Comparison of ENCODE assay signal across 8 cellular contexts in the genomic region with DNA sequence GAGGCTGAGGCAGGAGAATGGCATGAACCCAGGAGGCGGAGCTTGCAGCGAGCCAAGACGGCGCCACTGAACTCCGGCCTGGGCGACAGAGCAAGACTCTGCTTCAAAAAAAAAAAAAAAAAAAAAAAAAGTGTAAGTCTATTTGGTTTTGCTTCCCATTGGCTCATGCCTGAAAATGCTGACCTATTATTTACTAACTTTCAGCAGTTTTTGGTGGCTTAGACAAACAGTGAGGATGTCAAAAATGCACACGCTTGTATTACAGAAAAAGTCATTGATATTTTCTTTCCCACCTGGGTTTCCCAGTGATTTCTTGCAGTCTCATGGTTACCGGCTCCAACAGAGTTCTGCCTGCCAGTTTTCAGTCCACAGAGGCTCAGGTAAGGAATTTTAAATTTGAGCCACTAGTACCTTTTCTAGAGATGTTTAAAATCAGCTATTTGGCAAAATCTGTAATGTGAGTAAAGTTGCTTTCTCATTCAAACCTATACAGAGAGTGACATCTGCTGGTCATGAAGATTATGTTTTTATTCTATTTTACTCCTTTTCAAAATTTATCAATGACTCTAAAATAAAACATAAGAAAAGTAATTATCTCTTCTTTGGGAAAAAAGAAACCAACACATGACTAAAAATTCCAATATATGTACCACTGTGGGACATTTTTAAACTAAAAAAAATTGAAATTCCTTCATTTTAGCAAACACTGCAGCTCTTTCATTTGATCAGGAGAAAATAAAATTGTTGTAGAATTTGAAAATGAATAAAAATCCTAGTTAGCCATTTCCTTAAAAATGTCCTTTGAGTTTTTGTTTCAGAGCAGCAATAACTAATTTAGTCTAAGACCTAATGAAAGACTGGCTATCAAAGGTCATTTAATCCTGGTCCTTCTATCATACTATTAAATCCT. TPM values are rescaled to one million over a fixed set of nuclear protein-coding genes. Genes with fewer than 3 reads are reported as not detected.
A peak's percentile ranks its signal among the peaks of the same experiment; 100 is the strongest.
DNase-seq lines count a peak whose midpoint lies in the region; ATAC-seq and TF ChIP-seq lines count a peak whose summit lies in the region.

No MANE protein-coding gene starts in this region.

- H3K9me3 ChIP-seq in Panc1 (ENCODE audit: control insufficient read depth, insufficient read depth, low read depth, low read length) (no peaks in the 10 kb centered on the region), tibial nerve (peaks cover 0 to 28% (median 7%) of the 10 kb centered on the region in 4 donors)
- no peaks in the 10 kb centered on the region for H3K9me3 ChIP-seq in effector memory CD4-positive, alpha-beta T cell (ENCODE audit: control insufficient read depth, low read length)

- CTCF ChIA-PET in Panc1 (lab: Charles Lee): interaction anchor here (0.6 to 1.4 kb wide), 6 partner anchors 9 to 369 kb away, joined by 3 to 25 read pairs (median 11); a partner anchor contains a TSS

- in situ Hi-C loops in Panc1 (cut with HindIII; ENCODE audit: low pct_unique_long_range_greater_than_20kb, low sequenced_read_pairs): no loop called here

- H3K27ac ChIP-seq in Panc1 (ENCODE audit: low read length) (no peak overlapping the region), tibial nerve (no peak overlapping the region)
- H3K27ac ChIP-seq in effector memory CD4-positive, alpha-beta T cell (ENCODE audit: insufficient read depth, low read length, poor library complexity, severe bottlenecking): no peak overlapping the region

- ATAC-seq in Panc1 (no peak), GM21381 (IDR thresholded peaks at IDR 0.05; ENCODE audit: unreplicated experiment) (no peak), GM19023 (IDR thresholded peaks at IDR 0.05; ENCODE audit: unreplicated experiment) (no peak)

- DNase-seq in SKM-1 treated with dmso at 0.1 percent for 144 hours (lab: John Stamatoyannopoulos, UW; ENCODE audit: unreplicated experiment) (peak; percentile 49), SKM-1 (lab: John Stamatoyannopoulos, UW; ENCODE audit: unreplicated experiment) (no peak), Panc1 (ENCODE audit: low read depth, low spot score) (no peak), fibroblast of peridontal ligament (ENCODE audit: extremely low read depth) (peak; percentile 65), tibial nerve (ENCODE audit: low spot score in 2 of 2) (no peak)
- no peak for DNase-seq in effector memory CD4-positive, alpha-beta T cell

- no peak overlapping the region for H3K4me3 ChIP-seq in Panc1 (ENCODE audit: low read depth in 2 of 2, low read length in 2 of 2)
- H3K4me3 ChIP-seq in tibial nerve: no peak overlapping the region
- H3K4me3 ChIP-seq in effector memory CD4-positive, alpha-beta T cell (ENCODE audit: insufficient read depth, low read depth, low read length, poor library complexity, severe bottlenecking): no peak overlapping the region

- POLR2A ChIA-PET in Panc1 (lab: Charles Lee): interaction anchor here (0.7 kb wide), 1 partner anchor 28 kb away, joined by 3 read pairs; a partner anchor contains a TSS

- TF ChIP-seq POLR2A in tibial nerve (IDR thresholded peaks at IDR 0.05): no peak

- intact Hi-C loops in Panc1 (cut with micrococcal nuclease; ENCODE audit: unreplicated experiment): loop anchor here (1.0 to 5.0 kb wide), 3 partner anchors 192 to 369 kb away; no protein-coding TSS in a partner anchor

- 75 to 80% methylated on average over 8 of the region's 8 CpGs for WGBS in tibial nerve, 2 donors

- TF ChIP-seq EP300 in tibial nerve (IDR thresholded peaks at IDR 0.05): no peak

- BruUV-seq in Panc1 (replicated peaks; lab: Mats Ljungman, UMichigan): no TSS peak

- TF ChIP-seq CTCF in Panc1 (IDR thresholded peaks at IDR 0.05) (peak; percentile 65; the same call in 1 of the 2 replicates), tibial nerve (IDR thresholded peaks at IDR 0.05) (peak in 4 of 5 experiments; percentile 23 to 47 (median 27))

- H3K27me3 ChIP-seq in Panc1 (ENCODE audit: control insufficient read depth, insufficient read depth, low read length) (no peaks in the 10 kb centered on the region), tibial nerve (no peaks in the 10 kb centered on the region)
- H3K27me3 ChIP-seq in effector memory CD4-positive, alpha-beta T cell (replicated peaks; ENCODE audit: control insufficient read depth, insufficient read depth, low read length, poor library complexity, severe bottlenecking): no peaks in the 10 kb centered on the region

- H3K4me1 ChIP-seq in Panc1 (ENCODE audit: control insufficient read depth, insufficient read depth, low read length): no peaks in the 10 kb centered on the region
- peaks cover 0 to 8% (median 0%) of the 10 kb centered on the region in 4 donors for H3K4me1 ChIP-seq in tibial nerve
- H3K4me1 ChIP-seq in effector memory CD4-positive, alpha-beta T cell (ENCODE audit: control insufficient read depth, insufficient read depth, low read length, poor library complexity, severe bottlenecking): no peaks in the 10 kb centered on the region

- H3K36me3 ChIP-seq in Panc1 (ENCODE audit: control insufficient read depth, insufficient read depth, low read length): no peaks in the 10 kb centered on the region
- H3K36me3 ChIP-seq in tibial nerve: peaks cover 0 to 36% (median 0%) of the 10 kb centered on the region in 3 donors
- no peaks in the 10 kb centered on the region for H3K36me3 ChIP-seq in effector memory CD4-positive, alpha-beta T cell (ENCODE audit: control insufficient read depth, insufficient read depth, low read length)

RNA-seq across cellular contexts. Expression of a gene that starts 8.8 kb away (rescaled TPM):
- total RNA-seq in Panc1 (2021; ENCODE audit: unreplicated experiment) (3.0 TPM), tibial nerve (10 to 100 TPM in 1 of 4 donors, 1 to 10 TPM in 3; 5.7 to 12.5 (median 7.1) TPM)
- polyA plus RNA-seq in Panc1 (2012; ENCODE audit: insufficient read length): 1.1 TPM

RNA-seq across cellular contexts. Expression of a gene that starts 20.6 kb away (rescaled TPM):
- total RNA-seq in Panc1 (2021; ENCODE audit: unreplicated experiment) (0.44 TPM), tibial nerve (1 to 10 TPM; 1.5 to 5.7 (median 3.3) TPM)
- polyA plus RNA-seq in Panc1 (2012; ENCODE audit: insufficient read length): not detected

RNA-seq across cellular contexts. Expression of a gene that starts 27.8 kb away (rescaled TPM):
- total RNA-seq in Panc1 (2021; ENCODE audit: unreplicated experiment) (45.7 TPM), tibial nerve (10 to 100 TPM; 68.2 to 76.8 (median 71.1) TPM)
- 31.0 TPM for polyA plus RNA-seq in Panc1 (2012; ENCODE audit: insufficient read length)

RNA-seq across cellular contexts. Expression of a gene that starts 30.6 kb away (rescaled TPM):
- 171 TPM for total RNA-seq in Panc1 (2021; ENCODE audit: unreplicated experiment)
- polyA plus RNA-seq in Panc1 (2012; ENCODE audit: insufficient read length): 55.0 TPM
- 10 to 100 TPM in 1 of 4 donors, 1 to 10 TPM in 3; 3.7 to 11.1 (median 6.8) TPM for total RNA-seq in tibial nerve

Comparison
In these comparisons a context has a peak if more than half of its experiments do, and no peak if none do; other contexts are left out.
1. DNase-seq: peak in SKM-1 treated with dmso at 0.1 percent for 144 hours (single experiment) and fibroblast of peridontal ligament (single experiment); none in SKM-1 (single experiment), Panc1 (single experiment), tibial nerve (0 of 2) and effector memory CD4-positive, alpha-beta T cell (0 of 3).